Comparison of ENCODE assay signal across 1 cellular context in the genomic region with DNA sequence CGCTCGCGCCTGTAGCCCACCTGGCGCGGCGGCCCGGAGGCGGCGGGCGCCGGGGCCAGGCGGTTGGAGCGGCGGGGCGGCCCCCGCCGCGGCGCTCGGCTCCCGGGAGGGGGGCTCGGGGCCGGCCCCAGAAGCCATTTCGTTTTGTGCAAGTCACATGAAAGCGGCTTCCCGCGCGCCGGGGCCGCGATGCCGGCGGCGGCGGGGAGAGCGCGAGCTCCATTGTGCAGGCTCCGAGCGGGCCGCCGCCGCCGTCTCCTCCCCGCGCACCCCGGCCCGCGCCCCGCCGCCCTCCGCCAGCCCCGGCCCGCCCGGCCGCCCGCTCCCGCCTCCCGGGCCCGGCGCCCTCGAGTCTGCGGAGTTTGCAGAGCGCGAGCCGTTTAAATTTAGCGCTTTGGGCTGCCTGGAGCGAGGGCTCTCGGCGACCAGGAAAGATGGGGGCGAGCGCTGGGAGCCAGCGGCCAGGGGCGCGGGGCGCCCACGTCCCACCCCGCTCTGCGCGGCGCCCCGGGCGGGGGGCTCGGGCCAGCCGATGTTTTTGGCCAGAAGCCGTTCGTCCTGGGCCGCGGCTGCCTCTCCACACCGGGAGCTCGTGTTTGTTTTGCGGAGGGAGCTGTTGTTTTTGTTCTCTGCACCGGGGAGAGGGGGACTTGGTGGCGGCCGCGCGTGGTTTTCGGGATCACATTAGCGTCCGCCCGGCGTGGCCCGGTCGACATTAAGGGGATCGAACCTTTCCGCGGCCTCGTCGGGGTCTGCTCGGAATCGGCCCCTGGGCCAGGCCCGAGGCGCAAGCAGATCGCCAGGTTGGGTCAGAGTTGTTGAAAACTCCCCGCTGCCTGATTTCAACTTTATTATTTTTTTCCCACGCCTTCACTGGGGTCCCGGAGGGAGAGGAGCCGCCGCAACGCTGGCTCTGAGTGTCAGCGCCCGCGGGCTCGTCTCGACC.
A peak's percentile ranks its signal among the peaks of the same experiment; 100 is the strongest.
TF ChIP-seq lines count a peak whose summit lies in the region.

No MANE protein-coding gene starts in this region.

TF ChIP-seq in K562, 482 proteins besides CTCF, POLR2A, EP300 and RAD21 (continued from another document):
- TF ChIP-seq, protein P1, sequence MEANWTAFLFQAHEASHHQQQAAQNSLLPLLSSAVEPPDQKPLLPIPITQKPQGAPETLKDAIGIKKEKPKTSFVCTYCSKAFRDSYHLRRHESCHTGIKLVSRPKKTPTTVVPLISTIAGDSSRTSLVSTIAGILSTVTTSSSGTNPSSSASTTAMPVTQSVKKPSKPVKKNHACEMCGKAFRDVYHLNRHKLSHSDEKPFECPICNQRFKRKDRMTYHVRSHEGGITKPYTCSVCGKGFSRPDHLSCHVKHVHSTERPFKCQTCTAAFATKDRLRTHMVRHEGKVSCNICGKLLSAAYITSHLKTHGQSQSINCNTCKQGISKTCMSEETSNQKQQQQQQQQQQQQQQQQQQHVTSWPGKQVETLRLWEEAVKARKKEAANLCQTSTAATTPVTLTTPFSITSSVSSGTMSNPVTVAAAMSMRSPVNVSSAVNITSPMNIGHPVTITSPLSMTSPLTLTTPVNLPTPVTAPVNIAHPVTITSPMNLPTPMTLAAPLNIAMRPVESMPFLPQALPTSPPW (CRISPR knock-in tag; IDR thresholded peaks at IDR 0.05), result peak; percentile 59; the same call in 1 of the 2 replicates
TF ChIP-seq in K562: peak in this region for 23.
